1 cellular context compared by ENCODE assay signal in the genomic region with DNA sequence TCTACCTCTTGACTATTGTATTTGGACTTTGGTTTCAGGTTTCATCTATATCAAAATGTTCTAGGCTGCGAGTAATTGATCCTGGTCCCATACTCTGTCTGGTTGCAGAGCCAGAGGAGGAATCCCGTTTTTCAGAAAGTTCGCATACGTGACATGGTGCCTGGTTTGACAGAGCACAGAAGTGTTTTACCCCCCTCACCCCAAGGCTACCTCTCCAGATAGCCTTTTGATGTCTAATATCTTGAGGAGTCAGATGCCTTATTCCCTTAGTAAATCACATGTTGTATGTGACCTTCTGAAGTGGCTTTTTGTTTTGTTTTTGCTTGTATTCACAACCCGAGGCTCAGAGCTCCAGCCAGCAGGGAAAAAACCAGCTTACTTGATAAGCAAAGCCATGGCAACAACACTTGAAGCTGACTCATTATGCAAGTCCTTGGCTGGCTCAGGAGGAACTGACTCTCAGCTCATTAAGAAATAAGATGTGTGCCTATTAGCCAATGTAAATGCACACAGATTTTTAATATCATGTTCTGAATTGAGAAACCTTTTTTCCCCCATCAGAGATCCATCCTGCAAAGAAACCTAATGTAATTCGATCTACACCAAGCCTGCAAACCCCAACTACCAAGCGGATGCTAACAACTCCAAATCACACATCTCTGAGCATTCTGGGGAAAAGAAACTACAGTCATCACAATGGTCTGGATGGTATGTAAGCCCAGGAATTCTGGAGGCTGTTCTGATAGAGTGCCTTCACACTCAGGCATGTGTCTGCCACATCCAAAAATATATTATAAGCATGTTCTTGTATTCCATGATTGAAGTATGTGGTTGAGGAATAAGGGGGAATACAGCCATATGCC.
TF ChIP-seq lines count a peak whose summit lies in the region.

No MANE protein-coding gene starts in this region.

TF ChIP-seq in GM12878, 131 proteins besides CTCF, POLR2A, EP300 and RAD21 (continued from another document and continues in another):
- TF ChIP-seq, protein P1, sequence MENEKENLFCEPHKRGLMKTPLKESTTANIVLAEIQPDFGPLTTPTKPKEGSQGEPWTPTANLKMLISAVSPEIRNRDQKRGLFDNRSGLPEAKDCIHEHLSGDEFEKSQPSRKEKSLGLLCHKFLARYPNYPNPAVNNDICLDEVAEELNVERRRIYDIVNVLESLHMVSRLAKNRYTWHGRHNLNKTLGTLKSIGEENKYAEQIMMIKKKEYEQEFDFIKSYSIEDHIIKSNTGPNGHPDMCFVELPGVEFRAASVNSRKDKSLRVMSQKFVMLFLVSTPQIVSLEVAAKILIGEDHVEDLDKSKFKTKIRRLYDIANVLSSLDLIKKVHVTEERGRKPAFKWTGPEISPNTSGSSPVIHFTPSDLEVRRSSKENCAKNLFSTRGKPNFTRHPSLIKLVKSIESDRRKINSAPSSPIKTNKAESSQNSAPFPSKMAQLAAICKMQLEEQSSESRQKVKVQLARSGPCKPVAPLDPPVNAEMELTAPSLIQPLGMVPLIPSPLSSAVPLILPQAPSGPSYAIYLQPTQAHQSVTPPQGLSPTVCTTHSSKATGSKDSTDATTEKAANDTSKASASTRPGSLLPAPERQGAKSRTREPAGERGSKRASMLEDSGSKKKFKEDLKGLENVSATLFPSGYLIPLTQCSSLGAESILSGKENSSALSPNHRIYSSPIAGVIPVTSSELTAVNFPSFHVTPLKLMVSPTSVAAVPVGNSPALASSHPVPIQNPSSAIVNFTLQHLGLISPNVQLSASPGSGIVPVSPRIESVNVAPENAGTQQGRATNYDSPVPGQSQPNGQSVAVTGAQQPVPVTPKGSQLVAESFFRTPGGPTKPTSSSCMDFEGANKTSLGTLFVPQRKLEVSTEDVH (IDR thresholded peaks at IDR 0.05; ENCODE audit: low read depth, partially characterized antibody), result no peak
- TF ChIP-seq DPF2 (IDR thresholded peaks at IDR 0.05) (peak; percentile 96), CREM (IDR thresholded peaks at IDR 0.05; ENCODE audit: low read depth) (peak; percentile 38; the same call in 1 of the 2 replicates), ZSCAN29 (IDR thresholded peaks at IDR 0.05) (no peak), BMI1 (IDR thresholded peaks at IDR 0.05; ENCODE audit: borderline replicate concordance) (peak; percentile 93), TARDBP (IDR thresholded peaks at IDR 0.05; ENCODE audit: borderline replicate concordance) (no peak), ESRRA (IDR thresholded peaks at IDR 0.05; ENCODE audit: low read length) (no peak), ZNF384 (IDR thresholded peaks at IDR 0.05; ENCODE audit: borderline replicate concordance, low read depth, low read length) (peak; percentile 39; the same call in 1 of the 2 replicates), EGR1 (IDR thresholded peaks at IDR 0.05; ENCODE audit: borderline replicate concordance in 1 of 2, low read depth in 2 of 2, low read length in 2 of 2) (no peak), NBN (IDR thresholded peaks at IDR 0.05) (peak; percentile 81; the same call in 1 of the 2 replicates), FOS (IDR thresholded peaks at IDR 0.05; ENCODE audit: borderline replicate concordance, extremely low read depth, insufficient read length) (no peak), SPI1 (IDR thresholded peaks at IDR 0.05; ENCODE audit: borderline replicate concordance, insufficient read depth, low read depth, low read length) (peak; percentile 96), RCOR1 (conservative IDR thresholded peaks at IDR 0.05; ENCODE audit: low read depth, low read length) (0 out of 2 replicates have a peak, but pooled peaks have one; percentile 66), BACH1 (IDR thresholded peaks at IDR 0.05; ENCODE audit: borderline replicate concordance) (peak; percentile 81; the same call in 1 of the 2 replicates), CEBPB (IDR thresholded peaks at IDR 0.05; ENCODE audit: borderline replicate concordance in 1 of 2, low read depth in 2 of 2, low read length in 2 of 2) (no peak), SMC3 (IDR thresholded peaks at IDR 0.05; ENCODE audit: borderline replicate concordance, low read length) (peak; percentile 16; the same call in 1 of the 2 replicates), YY1 (IDR thresholded peaks at IDR 0.05; ENCODE audit: low read depth, low read length) (no peak), JUNB (IDR thresholded peaks at IDR 0.05) (peak; percentile 94), SREBF2 (IDR thresholded peaks at IDR 0.05; ENCODE audit: low read length) (no peak), BHLHE40 (IDR thresholded peaks at IDR 0.05; ENCODE audit: borderline replicate concordance in 1 of 2, low read depth in 2 of 2, low read length in 1 of 2) (peak; percentile 40 to 57; a peak in 2 of 4 replicates), BRCA1 (IDR thresholded peaks at IDR 0.05; ENCODE audit: low read depth, low read length) (no peak), RB1 (IDR thresholded peaks at IDR 0.05; ENCODE audit: borderline replicate concordance) (no peak), HDAC6 (IDR thresholded peaks at IDR 0.05; ENCODE audit: unreplicated experiment) (no peak), EED (IDR thresholded peaks at IDR 0.05; ENCODE audit: low read depth) (no peak), NR2C2 (IDR thresholded peaks at IDR 0.05; ENCODE audit: borderline replicate concordance, control insufficient read depth, insufficient read length, low read depth) (no peak), CHD2 (IDR thresholded peaks at IDR 0.05; ENCODE audit: borderline replicate concordance, low read depth, low read length) (peak; percentile 79; the same call in 1 of the 2 replicates), TBL1XR1 (IDR thresholded peaks at IDR 0.05; ENCODE audit: low read depth, low read length) (no peak), SUPT20H (IDR thresholded peaks at IDR 0.05; ENCODE audit: borderline replicate concordance, control insufficient read depth, low read depth, low read length) (no peak), RBBP5 (conservative IDR thresholded peaks at IDR 0.05) (no peak)
- TF ChIP-seq, protein P2, sequence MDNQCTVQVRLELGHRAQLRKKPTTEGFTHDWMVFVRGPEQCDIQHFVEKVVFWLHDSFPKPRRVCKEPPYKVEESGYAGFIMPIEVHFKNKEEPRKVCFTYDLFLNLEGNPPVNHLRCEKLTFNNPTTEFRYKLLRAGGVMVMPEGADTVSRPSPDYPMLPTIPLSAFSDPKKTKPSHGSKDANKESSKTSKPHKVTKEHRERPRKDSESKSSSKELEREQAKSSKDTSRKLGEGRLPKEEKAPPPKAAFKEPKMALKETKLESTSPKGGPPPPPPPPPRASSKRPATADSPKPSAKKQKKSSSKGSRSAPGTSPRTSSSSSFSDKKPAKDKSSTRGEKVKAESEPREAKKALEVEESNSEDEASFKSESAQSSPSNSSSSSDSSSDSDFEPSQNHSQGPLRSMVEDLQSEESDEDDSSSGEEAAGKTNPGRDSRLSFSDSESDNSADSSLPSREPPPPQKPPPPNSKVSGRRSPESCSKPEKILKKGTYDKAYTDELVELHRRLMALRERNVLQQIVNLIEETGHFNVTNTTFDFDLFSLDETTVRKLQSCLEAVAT (IDR thresholded peaks at IDR 0.05), result peak; percentile 38; the same call in 1 of the 2 replicates
- TF ChIP-seq, protein P3, sequence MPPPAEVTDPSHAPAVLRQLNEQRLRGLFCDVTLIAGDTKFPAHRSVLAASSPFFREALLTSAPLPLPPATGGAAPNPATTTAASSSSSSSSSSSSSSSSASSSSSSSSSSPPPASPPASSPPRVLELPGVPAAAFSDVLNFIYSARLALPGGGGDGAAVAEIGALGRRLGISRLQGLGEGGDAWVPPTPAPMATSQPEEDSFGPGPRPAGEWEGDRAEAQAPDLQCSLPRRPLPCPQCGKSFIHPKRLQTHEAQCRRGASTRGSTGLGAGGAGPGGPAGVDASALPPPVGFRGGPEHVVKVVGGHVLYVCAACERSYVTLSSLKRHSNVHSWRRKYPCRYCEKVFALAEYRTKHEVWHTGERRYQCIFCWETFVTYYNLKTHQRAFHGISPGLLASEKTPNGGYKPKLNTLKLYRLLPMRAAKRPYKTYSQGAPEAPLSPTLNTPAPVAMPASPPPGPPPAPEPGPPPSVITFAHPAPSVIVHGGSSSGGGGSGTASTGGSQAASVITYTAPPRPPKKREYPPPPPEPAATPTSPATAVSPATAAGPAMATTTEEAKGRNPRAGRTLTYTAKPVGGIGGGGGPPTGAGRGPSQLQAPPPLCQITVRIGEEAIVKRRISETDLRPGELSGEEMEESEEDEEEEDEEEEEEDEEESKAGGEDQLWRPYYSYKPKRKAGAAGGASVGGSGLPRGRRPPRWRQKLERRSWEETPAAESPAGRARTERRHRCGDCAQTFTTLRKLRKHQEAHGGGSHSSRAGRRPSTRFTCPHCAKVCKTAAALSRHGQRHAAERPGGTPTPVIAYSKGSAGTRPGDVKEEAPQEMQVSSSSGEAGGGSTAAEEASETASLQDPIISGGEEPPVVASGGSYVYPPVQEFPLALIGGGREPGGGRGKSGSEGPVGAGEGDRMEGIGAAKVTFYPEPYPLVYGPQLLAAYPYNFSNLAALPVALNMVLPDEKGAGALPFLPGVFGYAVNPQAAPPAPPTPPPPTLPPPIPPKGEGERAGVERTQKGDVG (CRISPR knock-in tag; IDR thresholded peaks at IDR 0.05), result no peak
- TF ChIP-seq, protein P4, sequence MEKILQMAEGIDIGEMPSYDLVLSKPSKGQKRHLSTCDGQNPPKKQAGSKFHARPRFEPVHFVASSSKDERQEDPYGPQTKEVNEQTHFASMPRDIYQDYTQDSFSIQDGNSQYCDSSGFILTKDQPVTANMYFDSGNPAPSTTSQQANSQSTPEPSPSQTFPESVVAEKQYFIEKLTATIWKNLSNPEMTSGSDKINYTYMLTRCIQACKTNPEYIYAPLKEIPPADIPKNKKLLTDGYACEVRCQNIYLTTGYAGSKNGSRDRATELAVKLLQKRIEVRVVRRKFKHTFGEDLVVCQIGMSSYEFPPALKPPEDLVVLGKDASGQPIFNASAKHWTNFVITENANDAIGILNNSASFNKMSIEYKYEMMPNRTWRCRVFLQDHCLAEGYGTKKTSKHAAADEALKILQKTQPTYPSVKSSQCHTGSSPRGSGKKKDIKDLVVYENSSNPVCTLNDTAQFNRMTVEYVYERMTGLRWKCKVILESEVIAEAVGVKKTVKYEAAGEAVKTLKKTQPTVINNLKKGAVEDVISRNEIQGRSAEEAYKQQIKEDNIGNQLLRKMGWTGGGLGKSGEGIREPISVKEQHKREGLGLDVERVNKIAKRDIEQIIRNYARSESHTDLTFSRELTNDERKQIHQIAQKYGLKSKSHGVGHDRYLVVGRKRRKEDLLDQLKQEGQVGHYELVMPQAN (conservative IDR thresholded peaks at IDR 0.05), result no peak
- TF ChIP-seq, protein P5, sequence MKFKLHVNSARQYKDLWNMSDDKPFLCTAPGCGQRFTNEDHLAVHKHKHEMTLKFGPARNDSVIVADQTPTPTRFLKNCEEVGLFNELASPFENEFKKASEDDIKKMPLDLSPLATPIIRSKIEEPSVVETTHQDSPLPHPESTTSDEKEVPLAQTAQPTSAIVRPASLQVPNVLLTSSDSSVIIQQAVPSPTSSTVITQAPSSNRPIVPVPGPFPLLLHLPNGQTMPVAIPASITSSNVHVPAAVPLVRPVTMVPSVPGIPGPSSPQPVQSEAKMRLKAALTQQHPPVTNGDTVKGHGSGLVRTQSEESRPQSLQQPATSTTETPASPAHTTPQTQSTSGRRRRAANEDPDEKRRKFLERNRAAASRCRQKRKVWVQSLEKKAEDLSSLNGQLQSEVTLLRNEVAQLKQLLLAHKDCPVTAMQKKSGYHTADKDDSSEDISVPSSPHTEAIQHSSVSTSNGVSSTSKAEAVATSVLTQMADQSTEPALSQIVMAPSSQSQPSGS (IDR thresholded peaks at IDR 0.05; ENCODE audit: low read length), result peak; percentile 42; the same call in 1 of the 2 replicates
- TF ChIP-seq, protein P6, sequence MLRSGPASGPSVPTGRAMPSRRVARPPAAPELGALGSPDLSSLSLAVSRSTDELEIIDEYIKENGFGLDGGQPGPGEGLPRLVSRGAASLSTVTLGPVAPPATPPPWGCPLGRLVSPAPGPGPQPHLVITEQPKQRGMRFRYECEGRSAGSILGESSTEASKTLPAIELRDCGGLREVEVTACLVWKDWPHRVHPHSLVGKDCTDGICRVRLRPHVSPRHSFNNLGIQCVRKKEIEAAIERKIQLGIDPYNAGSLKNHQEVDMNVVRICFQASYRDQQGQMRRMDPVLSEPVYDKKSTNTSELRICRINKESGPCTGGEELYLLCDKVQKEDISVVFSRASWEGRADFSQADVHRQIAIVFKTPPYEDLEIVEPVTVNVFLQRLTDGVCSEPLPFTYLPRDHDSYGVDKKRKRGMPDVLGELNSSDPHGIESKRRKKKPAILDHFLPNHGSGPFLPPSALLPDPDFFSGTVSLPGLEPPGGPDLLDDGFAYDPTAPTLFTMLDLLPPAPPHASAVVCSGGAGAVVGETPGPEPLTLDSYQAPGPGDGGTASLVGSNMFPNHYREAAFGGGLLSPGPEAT (IDR thresholded peaks at IDR 0.05; ENCODE audit: low read depth), result peak; percentile 69; the same call in 1 of the 2 replicates
- TF ChIP-seq, protein P7, sequence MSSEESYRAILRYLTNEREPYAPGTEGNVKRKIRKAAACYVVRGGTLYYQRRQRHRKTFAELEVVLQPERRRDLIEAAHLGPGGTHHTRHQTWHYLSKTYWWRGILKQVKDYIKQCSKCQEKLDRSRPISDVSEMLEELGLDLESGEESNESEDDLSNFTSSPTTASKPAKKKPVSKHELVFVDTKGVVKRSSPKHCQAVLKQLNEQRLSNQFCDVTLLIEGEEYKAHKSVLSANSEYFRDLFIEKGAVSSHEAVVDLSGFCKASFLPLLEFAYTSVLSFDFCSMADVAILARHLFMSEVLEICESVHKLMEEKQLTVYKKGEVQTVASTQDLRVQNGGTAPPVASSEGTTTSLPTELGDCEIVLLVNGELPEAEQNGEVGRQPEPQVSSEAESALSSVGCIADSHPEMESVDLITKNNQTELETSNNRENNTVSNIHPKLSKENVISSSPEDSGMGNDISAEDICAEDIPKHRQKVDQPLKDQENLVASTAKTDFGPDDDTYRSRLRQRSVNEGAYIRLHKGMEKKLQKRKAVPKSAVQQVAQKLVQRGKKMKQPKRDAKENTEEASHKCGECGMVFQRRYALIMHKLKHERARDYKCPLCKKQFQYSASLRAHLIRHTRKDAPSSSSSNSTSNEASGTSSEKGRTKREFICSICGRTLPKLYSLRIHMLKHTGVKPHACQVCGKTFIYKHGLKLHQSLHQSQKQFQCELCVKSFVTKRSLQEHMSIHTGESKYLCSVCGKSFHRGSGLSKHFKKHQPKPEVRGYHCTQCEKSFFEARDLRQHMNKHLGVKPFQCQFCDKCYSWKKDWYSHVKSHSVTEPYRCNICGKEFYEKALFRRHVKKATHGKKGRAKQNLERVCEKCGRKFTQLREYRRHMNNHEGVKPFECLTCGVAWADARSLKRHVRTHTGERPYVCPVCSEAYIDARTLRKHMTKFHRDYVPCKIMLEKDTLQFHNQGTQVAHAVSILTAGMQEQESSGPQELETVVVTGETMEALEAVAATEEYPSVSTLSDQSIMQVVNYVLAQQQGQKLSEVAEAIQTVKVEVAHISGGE (CRISPR knock-in tag; IDR thresholded peaks at IDR 0.05), result no peak
- TF ChIP-seq, protein P8, sequence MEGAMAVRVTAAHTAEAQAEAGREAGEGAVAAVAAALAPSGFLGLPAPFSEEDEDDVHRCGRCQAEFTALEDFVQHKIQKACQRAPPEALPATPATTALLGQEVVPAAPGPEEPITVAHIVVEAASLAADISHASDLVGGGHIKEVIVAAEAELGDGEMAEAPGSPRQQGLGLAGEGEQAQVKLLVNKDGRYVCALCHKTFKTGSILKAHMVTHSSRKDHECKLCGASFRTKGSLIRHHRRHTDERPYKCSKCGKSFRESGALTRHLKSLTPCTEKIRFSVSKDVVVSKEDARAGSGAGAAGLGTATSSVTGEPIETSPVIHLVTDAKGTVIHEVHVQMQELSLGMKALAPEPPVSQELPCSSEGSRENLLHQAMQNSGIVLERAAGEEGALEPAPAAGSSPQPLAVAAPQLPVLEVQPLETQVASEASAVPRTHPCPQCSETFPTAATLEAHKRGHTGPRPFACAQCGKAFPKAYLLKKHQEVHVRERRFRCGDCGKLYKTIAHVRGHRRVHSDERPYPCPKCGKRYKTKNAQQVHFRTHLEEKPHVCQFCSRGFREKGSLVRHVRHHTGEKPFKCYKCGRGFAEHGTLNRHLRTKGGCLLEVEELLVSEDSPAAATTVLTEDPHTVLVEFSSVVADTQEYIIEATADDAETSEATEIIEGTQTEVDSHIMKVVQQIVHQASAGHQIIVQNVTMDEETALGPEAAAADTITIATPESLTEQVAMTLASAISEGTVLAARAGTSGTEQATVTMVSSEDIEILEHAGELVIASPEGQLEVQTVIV (IDR thresholded peaks at IDR 0.05; ENCODE audit: borderline replicate concordance, partially characterized antibody), result no peak
